Comparison of ENCODE assay signal across 13 cellular contexts in genomic region chr1:178283409-178283808, GRCh38.
DNase-seq lines count a peak whose midpoint lies in the region; ATAC-seq and TF ChIP-seq lines count a peak whose summit lies in the region.
"Had no signal": no experiment of that assay in that cellular context is flagged by ENCODE, and none has a peak within 500 bp of the region (broad histone marks: within the 10 kb centered on the region; RNA-seq: fewer than 3 reads in every experiment).

No MANE protein-coding gene starts in this region.

- no peaks in the 10 kb centered on the region for H3K36me3 ChIP-seq in H7 (replicated peaks; ENCODE audit: control insufficient read depth, insufficient read depth, low read length)
- no peaks in the 10 kb centered on the region; the same call in 1 of the 2 replicates for H3K36me3 ChIP-seq in Panc1 (ENCODE audit: control insufficient read depth, insufficient read depth, low read length)
- H3K36me3 ChIP-seq in endocrine pancreas (ENCODE audit: control insufficient read depth, insufficient read depth, low read length): no peaks in the 10 kb centered on the region
- no peaks in the 10 kb centered on the region for H3K36me3 ChIP-seq in effector memory CD4-positive, alpha-beta T cell (ENCODE audit: control insufficient read depth, insufficient read depth, low read length)

- H3K4me1 Mint-ChIP-seq in effector memory CD8-positive, alpha-beta T cell (ENCODE audit: low read depth in 2 of 2): no peaks in the 10 kb centered on the region
- H3K4me1 Mint-ChIP-seq: activated B cell treated with CpG ODN at 0.5 μM for 24 hours had no signal

- H3K9me3 ChIP-seq in Panc1 (ENCODE audit: control insufficient read depth, insufficient read depth, low read depth, low read length): no peaks in the 10 kb centered on the region
- H3K9me3 ChIP-seq in endocrine pancreas (ENCODE audit: control insufficient read depth, low read length): no peaks in the 10 kb centered on the region
- no peaks in the 10 kb centered on the region for H3K9me3 ChIP-seq in effector memory CD4-positive, alpha-beta T cell (ENCODE audit: control insufficient read depth, low read length)
- H3K9me3 ChIP-seq: esophagus squamous epithelium had no signal

- H3K4me3 ChIP-seq in H7 (ENCODE audit: insufficient read depth, low read depth, low read length): peak overlapping the region; percentile 9; the same call in 1 of the 2 replicates
- H3K4me3 ChIP-seq in Panc1 (ENCODE audit: low read depth in 2 of 2, low read length in 2 of 2): no peak overlapping the region
- no peak overlapping the region for H3K4me3 ChIP-seq in endocrine pancreas (ENCODE audit: control insufficient read depth, insufficient read depth, low read length)
- no peak overlapping the region for H3K4me3 ChIP-seq in effector memory CD4-positive, alpha-beta T cell (ENCODE audit: insufficient read depth, low read depth, low read length, poor library complexity, severe bottlenecking)
- H3K4me3 ChIP-seq: esophagus squamous epithelium had no signal

- H3K27me3 ChIP-seq in H7 (ENCODE audit: control insufficient read depth, insufficient read depth, low read length) (no peaks in the 10 kb centered on the region), Panc1 (ENCODE audit: control insufficient read depth, insufficient read depth, low read length) (no peaks in the 10 kb centered on the region), endocrine pancreas (ENCODE audit: control insufficient read depth, insufficient read depth, low read length) (no peaks in the 10 kb centered on the region)
- no peaks in the 10 kb centered on the region for H3K27me3 ChIP-seq in effector memory CD4-positive, alpha-beta T cell (replicated peaks; ENCODE audit: control insufficient read depth, insufficient read depth, low read length, poor library complexity, severe bottlenecking)
- H3K27me3 ChIP-seq: esophagus squamous epithelium had no signal

- POLR2A ChIA-PET in Panc1 (lab: Charles Lee): no interaction called here

- H3K9ac ChIP-seq in endocrine pancreas (ENCODE audit: control insufficient read depth, insufficient read depth, low read length): peak overlapping the region; percentile 55

- H3K4me1 ChIP-seq in Panc1 (ENCODE audit: control insufficient read depth, insufficient read depth, low read length): peaks cover 17% of the 10 kb centered on the region
- peaks cover 11% of the 10 kb centered on the region for H3K4me1 ChIP-seq in endocrine pancreas (ENCODE audit: control insufficient read depth, insufficient read depth, low read length)
- no peaks in the 10 kb centered on the region for H3K4me1 ChIP-seq in effector memory CD4-positive, alpha-beta T cell (ENCODE audit: control insufficient read depth, insufficient read depth, low read length, poor library complexity, severe bottlenecking)

- TF ChIP-seq CTCF in Panc1 (IDR thresholded peaks at IDR 0.05): no peak

- CTCF ChIA-PET in Panc1 (lab: Charles Lee): interaction anchor here (2.8 kb wide), 1 partner anchor 252 kb away, joined by 6 read pairs; no protein-coding TSS in a partner anchor

- H3K27ac ChIP-seq in Panc1 (ENCODE audit: low read length): peak overlapping the region; percentile 53; the same call in 1 of the 2 replicates
- H3K27ac ChIP-seq in effector memory CD4-positive, alpha-beta T cell (ENCODE audit: insufficient read depth, low read length, poor library complexity, severe bottlenecking): no peak overlapping the region
- H3K27ac ChIP-seq: esophagus squamous epithelium had no signal

- intact Hi-C loops in Panc1 (cut with micrococcal nuclease; ENCODE audit: unreplicated experiment): loop anchor here (10.0 kb wide), 2 partner anchors 229 to 319 kb away; no protein-coding TSS in a partner anchor

- ATAC-seq in Panc1 (no peak), HG03159 (IDR thresholded peaks at IDR 0.05; ENCODE audit: unreplicated experiment) (no peak), GM21423 (IDR thresholded peaks at IDR 0.05; ENCODE audit: unreplicated experiment) (no peak)
- ATAC-seq in effector memory CD8-positive, alpha-beta T cell (replicated peaks): no peak

- BruUV-seq in Panc1 (replicated peaks; lab: Mats Ljungman, UMichigan): no TSS peak

- no peak overlapping the region for H3K27ac Mint-ChIP-seq in effector memory CD8-positive, alpha-beta T cell
- H3K27ac Mint-ChIP-seq: activated B cell treated with CpG ODN at 0.5 μM for 24 hours, B cell had no signal

- H3K9me3 Mint-ChIP-seq in effector memory CD8-positive, alpha-beta T cell: peaks cover 0 to 8% of the 10 kb centered on the region in 2 donors
- H3K9me3 Mint-ChIP-seq: activated B cell treated with CpG ODN at 0.5 μM for 24 hours had no signal

- H3K27me3 Mint-ChIP-seq in effector memory CD8-positive, alpha-beta T cell: no peaks in the 10 kb centered on the region
- H3K27me3 Mint-ChIP-seq: B cell had no signal

- in situ Hi-C loops in Panc1 (cut with HindIII; ENCODE audit: low pct_unique_long_range_greater_than_20kb, low sequenced_read_pairs): no loop called here

- peaks cover 2% of the 10 kb centered on the region for H3K36me3 Mint-ChIP-seq in effector memory CD8-positive, alpha-beta T cell (ENCODE audit: insufficient read depth)

- peak; percentile 80 for DNase-seq in H7
- DNase-seq in Panc1 (ENCODE audit: low read depth, low spot score): no peak
- peak; percentile 28 for DNase-seq in myocyte (ENCODE audit: low read depth)
- no peak for DNase-seq in effector memory CD4-positive, alpha-beta T cell
- DNase-seq in effector memory CD8-positive, alpha-beta T cell: no peak
- DNase-seq: activated B cell treated with CpG ODN at 0.5 μM for 24 hours; activated T-cell treated with anti-CD3 and anti-CD28 coated beads, Interleukin-2, amount 50 U/mL, for 1 hour; esophagus squamous epithelium; NCI-H2107 had no signal

- H3K4me3 Mint-ChIP-seq in effector memory CD8-positive, alpha-beta T cell: no peak overlapping the region
- H3K4me3 Mint-ChIP-seq: activated B cell treated with CpG ODN at 0.5 μM for 24 hours, B cell had no signal

Comparison
In these comparisons a context has a peak if more than half of its experiments do, and no peak if none do; other contexts are left out.
1. DNase-seq: peak in H7 (single experiment) and myocyte (single experiment); none in Panc1 (single experiment), effector memory CD4-positive, alpha-beta T cell (0 of 3) and effector memory CD8-positive, alpha-beta T cell (0 of 3).